22 cellular contexts compared by ENCODE assay signal in the genomic region with DNA sequence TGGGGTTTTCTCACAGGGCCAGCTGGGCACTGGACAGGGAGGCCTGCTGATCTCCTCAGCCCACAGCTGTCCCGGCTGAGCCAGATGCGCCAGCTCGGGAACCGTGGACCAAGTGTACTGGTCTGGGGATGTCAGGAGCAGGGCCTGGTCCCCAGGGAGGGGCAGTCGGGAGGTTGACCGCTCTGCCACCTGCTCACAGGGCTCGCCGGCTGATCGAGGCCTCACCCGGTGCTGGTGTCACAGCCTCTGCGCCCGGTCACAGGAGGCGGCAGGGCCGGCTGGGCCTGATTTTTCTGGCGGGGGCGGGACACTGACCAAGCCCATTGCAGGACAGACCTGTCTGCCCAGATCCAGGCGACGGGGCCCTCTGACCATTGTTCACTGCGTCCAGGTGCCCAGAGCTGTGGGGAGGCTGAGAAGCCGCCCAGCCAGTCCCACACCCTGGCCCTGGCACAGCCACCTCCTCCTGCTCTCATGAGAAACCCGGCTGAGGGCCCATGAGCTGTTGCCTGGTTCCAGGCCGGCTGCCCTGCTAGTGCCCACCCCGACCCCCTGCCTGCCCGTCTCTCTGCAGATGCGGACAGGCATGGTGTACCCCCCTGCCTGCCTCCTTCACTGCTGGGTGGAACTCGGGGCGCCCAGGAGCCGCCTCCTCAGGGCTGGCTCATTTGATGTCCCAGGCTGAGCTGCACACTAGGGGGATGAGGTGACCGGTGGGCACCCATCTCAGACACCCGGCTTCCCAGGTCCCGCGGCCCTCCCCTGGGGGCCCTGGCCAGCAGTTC. TPM values are rescaled to one million over a fixed set of nuclear protein-coding genes. Genes with fewer than 3 reads are reported as not detected.
A peak's percentile ranks its signal among the peaks of the same experiment; 100 is the strongest.
DNase-seq lines count a peak whose midpoint lies in the region; ATAC-seq and TF ChIP-seq lines count a peak whose summit lies in the region.
"Had no signal": no experiment of that assay in that cellular context is flagged by ENCODE, and none has a peak within 500 bp of the region (broad histone marks: within the 10 kb centered on the region; RNA-seq: fewer than 3 reads in every experiment).

No MANE protein-coding gene starts in this region.

- DNase-seq in PC-3 (peak; percentile 66), glutamatergic neuron (peak; percentile 70), prostate gland (ENCODE audit: low spot score) (peak; percentile 91), GM19238 (ENCODE audit: insufficient read length, low spot score) (no peak), DMS153 treated with DMSO at 0.1 percent for 48 hours (lab: John Stamatoyannopoulos, UW; ENCODE audit: unreplicated experiment) (no peak)
- DNase-seq: activated T-cell treated with anti-CD3 and anti-CD28 coated beads, Interleukin-2, amount 50 U/mL, for 1 hour; caudate nucleus; DMS153; effector CD8-positive, alpha-beta T cell; HFFc6; KBM-7; NCI-H1092 treated with DMSO at 0.1 percent for 48 hours; NCI-H2171; small intestine; T1000 had no signal

- TF ChIP-seq CTCF in PC-3 (conservative IDR thresholded peaks at IDR 0.05; ENCODE audit: low read depth, low read length) (no peak), glutamatergic neuron (IDR thresholded peaks at IDR 0.05; ENCODE audit: partially characterized antibody, unreplicated experiment) (no peak), prostate gland (IDR thresholded peaks at IDR 0.05) (no peak)

- peak overlapping the region; percentile 38; the same call in 1 of the 2 replicates for H3K27ac ChIP-seq in BLaER1
- peak overlapping the region; percentile 77 for H3K27ac ChIP-seq in PC-3 (ENCODE audit: low read length)
- H3K27ac ChIP-seq in prostate gland: peak overlapping the region; percentile 83 to 87
- H3K27ac ChIP-seq: SJSA1 had no signal

- H3F3A ChIP-seq in PC-3 (ENCODE audit: low read length, unreplicated experiment): no peaks in the 10 kb centered on the region

- H3K9ac ChIP-seq in BLaER1 (0 out of 2 replicates have a peak overlapping the region, but pooled peaks have one; percentile 10), PC-3 (ENCODE audit: low read length) (peak overlapping the region; percentile 52)

- peaks cover 25% of the 10 kb centered on the region for H3K27me3 Mint-ChIP-seq in glutamatergic neuron (ENCODE audit: unreplicated experiment)

- peaks cover 12% of the 10 kb centered on the region for H3K79me2 ChIP-seq in PC-3 (ENCODE audit: low read length)

- H2AFZ ChIP-seq in PC-3 (ENCODE audit: low read length): peak overlapping the region; percentile 16; the same call in 1 of the 2 replicates

- H3K27ac Mint-ChIP-seq in glutamatergic neuron (ENCODE audit: unreplicated experiment): peak overlapping the region; percentile 5
- H3K27ac Mint-ChIP-seq: B cell; HFFc6; stimulated activated memory B cell treated with anti-CD40 and anti-IgM and Interleukin-4, amounts not matched to agents 10 μg/mL and 1 μg/mL and 100 μg/mL, for 72 hours had no signal

- 52% methylated on average over 30 of the region's 32 CpGs for WGBS in prostate gland

- peak; percentile 42 for TF ChIP-seq POLR2A in prostate gland (IDR thresholded peaks at IDR 0.05)

- H3K4me1 ChIP-seq in BLaER1: peaks cover 46% of the 10 kb centered on the region
- H3K4me1 ChIP-seq in PC-3 (ENCODE audit: insufficient read depth, low read length): peaks cover 48% of the 10 kb centered on the region
- peaks cover 35% of the 10 kb centered on the region for H3K4me1 ChIP-seq in prostate gland (replicated peaks)

- ATAC-seq in PC-3: no peak
- ATAC-seq in GM18520 (IDR thresholded peaks at IDR 0.05; ENCODE audit: unreplicated experiment): no peak
- no peak for ATAC-seq in GM18867 (IDR thresholded peaks at IDR 0.05; ENCODE audit: unreplicated experiment)
- ATAC-seq: stimulated activated memory B cell treated with anti-CD40 and anti-IgM and Interleukin-4, amounts not matched to agents 10 μg/mL and 1 μg/mL and 100 μg/mL, for 72 hours had no signal

- H3K4me3 Mint-ChIP-seq in glutamatergic neuron (ENCODE audit: unreplicated experiment): no peak overlapping the region
- H3K4me3 Mint-ChIP-seq: B cell; HFFc6; stimulated activated memory B cell treated with anti-CD40 and anti-IgM and Interleukin-4, amounts not matched to agents 10 μg/mL and 1 μg/mL and 100 μg/mL, for 72 hours had no signal

- peaks cover 19% of the 10 kb centered on the region for H3K9me3 Mint-ChIP-seq in glutamatergic neuron (ENCODE audit: unreplicated experiment)
- H3K9me3 Mint-ChIP-seq: HFFc6; stimulated activated memory B cell treated with anti-CD40 and anti-IgM and Interleukin-4, amounts not matched to agents 10 μg/mL and 1 μg/mL and 100 μg/mL, for 72 hours had no signal

- H3K9me3 ChIP-seq in BLaER1 (no peaks in the 10 kb centered on the region), PC-3 (ENCODE audit: low read length) (no peaks in the 10 kb centered on the region), prostate gland (no peaks in the 10 kb centered on the region)
- H3K9me3 ChIP-seq: SJSA1 had no signal

- H3K27me3 ChIP-seq in BLaER1 (no peaks in the 10 kb centered on the region), PC-3 (ENCODE audit: low read length) (no peaks in the 10 kb centered on the region), prostate gland (replicated peaks; ENCODE audit: insufficient read depth) (no peaks in the 10 kb centered on the region)
- H3K27me3 ChIP-seq: SJSA1 had no signal

- no peak overlapping the region for H3K4me3 ChIP-seq in BLaER1
- H3K4me3 ChIP-seq in PC-3 (ENCODE audit: low read length): no peak overlapping the region
- H3K4me3 ChIP-seq in prostate gland: no peak overlapping the region
- H3K4me3 ChIP-seq: lung, SJSA1 had no signal

- CTCF ChIA-PET in PC-3 (lab: Charles Lee): no interaction called here

- POLR2A ChIA-PET in PC-3 (lab: Charles Lee; ENCODE audit: unreplicated experiment): no interaction called here

- H3K9me2 ChIP-seq in PC-3 (replicated peaks; ENCODE audit: low read length): no peaks in the 10 kb centered on the region

- H3K4me1 Mint-ChIP-seq in glutamatergic neuron (ENCODE audit: low read depth, unreplicated experiment): peaks cover 24% of the 10 kb centered on the region

- no TSS peak for BruUV-seq in PC-3 (replicated peaks; lab: Mats Ljungman, UMichigan)

- no peak overlapping the region for H3K4me2 ChIP-seq in BLaER1
- H3K4me2 ChIP-seq in PC-3 (ENCODE audit: low read length): peak overlapping the region; percentile 54; the same call in 1 of the 2 replicates

- no peaks in the 10 kb centered on the region for H3K36me3 ChIP-seq in BLaER1
- no peaks in the 10 kb centered on the region for H3K36me3 ChIP-seq in PC-3 (ENCODE audit: low read depth, low read length)
- H3K36me3 ChIP-seq in prostate gland: no peaks in the 10 kb centered on the region
- H3K36me3 ChIP-seq: SJSA1 had no signal

- no peaks in the 10 kb centered on the region for H4K20me1 ChIP-seq in BLaER1
- no peaks in the 10 kb centered on the region for H4K20me1 ChIP-seq in PC-3 (ENCODE audit: low read length)

- H3K36me3 Mint-ChIP-seq in glutamatergic neuron (ENCODE audit: unreplicated experiment): no peaks in the 10 kb centered on the region
- H3K36me3 Mint-ChIP-seq: stimulated activated memory B cell treated with anti-CD40 and anti-IgM and Interleukin-4, amounts not matched to agents 10 μg/mL and 1 μg/mL and 100 μg/mL, for 72 hours had no signal

- intact Hi-C loops in PC-3 (cut with micrococcal nuclease) (no loop called here), prostate gland (cut with DNase I) (no loop called here)

RNA-seq across cellular contexts. Expression of gene TMEM184A, which starts 3.0 kb away (rescaled TPM):
- total RNA-seq in PC-3 (2014; rRNA removed): 23.1 and 31.3 TPM in 2 replicates
- 20.7 TPM for total RNA-seq in glutamatergic neuron (ENCODE audit: unreplicated experiment)
- total RNA-seq in prostate gland: 10 to 100 TPM; 15.4 to 59.2 TPM
- total RNA-seq: B cell had no signal

RNA-seq across cellular contexts. Expression of gene PSMG3, which starts 10.8 kb away (rescaled TPM):
- total RNA-seq in PC-3 (2014; rRNA removed) (133 and 171 TPM in 2 replicates), glutamatergic neuron (ENCODE audit: unreplicated experiment) (56.6 TPM), prostate gland (10 to 100 TPM; 50.0 to 51.6 TPM)

RNA-seq across cellular contexts. Expression of gene MAFK, which starts 28.5 kb away (rescaled TPM):
- total RNA-seq in PC-3 (2014; rRNA removed): 61.6 and 83.3 TPM in 2 replicates
- 10.5 TPM for total RNA-seq in glutamatergic neuron (ENCODE audit: unreplicated experiment)
- 10 to 100 TPM; 29.1 to 50.6 TPM for total RNA-seq in prostate gland

RNA-seq across cellular contexts. Expression of gene INTS1, which starts 54.8 kb away (rescaled TPM):
- total RNA-seq in PC-3 (2014; rRNA removed) (62.9 and 92.6 TPM in 2 replicates), glutamatergic neuron (ENCODE audit: unreplicated experiment) (108 TPM), prostate gland (100 to 1,000 TPM in 1 of 2 donors, 10 to 100 TPM in 1; 64.9 to 146 TPM)

Comparison
In these comparisons a context has a peak if more than half of its experiments do, and no peak if none do; other contexts are left out.
1. DNase-seq: peak in PC-3 (single experiment), glutamatergic neuron (single experiment) and prostate gland (single experiment); none in GM19238 (single experiment) and DMS153 treated with DMSO at 0.1 percent for 48 hours (single experiment).
2. Peak in every context shown above with its lines, with median percentiles within 50 percentile points of each other: H3K27ac ChIP-seq.